25 cellular contexts compared by ENCODE assay signal in the genomic region with DNA sequence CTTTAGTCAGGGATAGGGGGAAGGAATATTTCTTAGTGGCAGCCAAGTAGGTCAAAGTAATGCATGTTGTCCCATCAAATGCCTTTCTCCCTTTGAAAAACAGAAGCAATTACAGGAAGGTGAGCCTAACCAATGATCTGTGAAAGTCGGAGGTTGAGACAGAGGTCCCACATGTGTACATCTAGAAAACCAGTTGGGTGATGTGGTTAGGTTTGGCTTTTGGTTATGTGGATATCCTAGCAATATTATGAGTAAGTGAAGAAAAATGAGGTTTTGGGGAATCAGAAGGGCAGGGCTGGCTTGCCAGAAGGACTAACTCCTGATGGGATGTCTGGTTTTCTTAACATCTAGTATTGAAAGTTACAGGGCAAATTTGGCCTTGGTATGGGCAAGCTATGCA.
DNase-seq lines count a peak whose midpoint lies in the region; ATAC-seq, FAIRE-seq and TF ChIP-seq lines count a peak whose summit lies in the region.
"Had no signal": no experiment of that assay in that cellular context is flagged by ENCODE, and none has a peak within 500 bp of the region (broad histone marks: within the 10 kb centered on the region; RNA-seq: fewer than 3 reads in every experiment).

No MANE protein-coding gene starts in this region.

- DNase-seq in AG10803 (ENCODE audit: low read depth) (peak; percentile 57), HS-27A (ENCODE audit: low read depth) (peak; percentile 26), PC-9 (peak; percentile 65 to 97), keratinocyte (ENCODE audit: low read depth, low spot score) (no peak), GM19239 (ENCODE audit: insufficient read length, low spot score) (no peak), heart left ventricle (no peak), COLO829 (ENCODE audit: low spot score) (no peak)
- DNase-seq: Calu3; CD8-positive, alpha-beta memory T cell; DMS79 treated with DMSO at 0.1 percent for 48 hours; GF-D8; H9; NCI-H1105; NCI-H146; NCI-H1930; NCI-H446; NCI-H524 treated with DMSO at 0.1 percent for 48 hours; NCI-H774; RPMI8226; SHP77 treated with DMSO at 0.1 percent for 48 hours had no signal

- H3K9ac ChIP-seq in keratinocyte (ENCODE audit: control insufficient read depth, extremely low read depth, insufficient read depth, low read length) = no peak overlapping the region
- H3K9ac ChIP-seq: KMS-11 had no signal

- WGBS in heart left ventricle, 4 donors = 90 to 96% (median 91%) methylated on average over 1 of the region's 1 CpG

- H3K79me2 ChIP-seq in PC-9 (ENCODE audit: low read depth) = no peaks in the 10 kb centered on the region
- no peaks in the 10 kb centered on the region for H3K79me2 ChIP-seq in keratinocyte (ENCODE audit: control insufficient read depth, insufficient read depth, low read length)

- H3K36me3 ChIP-seq in PC-9 (ENCODE audit: low read depth) (no peaks in the 10 kb centered on the region), keratinocyte (ENCODE audit: control insufficient read depth in 2 of 2, extremely low read depth in 1 of 2, insufficient read depth in 2 of 2, low read length in 2 of 2) (no peaks in the 10 kb centered on the region), heart left ventricle (no peaks in the 10 kb centered on the region)

- H3K9me3 ChIP-seq in PC-9 (ENCODE audit: insufficient read depth, low read depth) = no peaks in the 10 kb centered on the region
- no peaks in the 10 kb centered on the region for H3K9me3 ChIP-seq in keratinocyte (ENCODE audit: control insufficient read depth, low read depth, low read length)
- no peaks in the 10 kb centered on the region for H3K9me3 ChIP-seq in heart left ventricle

- H3F3A ChIP-seq in PC-9 (ENCODE audit: insufficient read depth, low read depth) = peaks cover 22% of the 10 kb centered on the region

- peak overlapping the region; percentile 74 for H3K4me2 ChIP-seq in PC-9
- no peak overlapping the region for H3K4me2 ChIP-seq in keratinocyte (ENCODE audit: control insufficient read depth, extremely low read depth, insufficient read depth, low read depth, low read length)
- H3K4me2 ChIP-seq: GM23338, KMS-11 had no signal

- CTCF ChIA-PET in PC-9 (lab: Charles Lee) = no interaction called here

- H2AFZ ChIP-seq in PC-9 (no peak overlapping the region), keratinocyte (ENCODE audit: control insufficient read depth, low read length) (no peak overlapping the region)
- H2AFZ ChIP-seq: GM23338 had no signal

- H3K27ac ChIP-seq in PC-9 = peak overlapping the region; percentile 87
- H3K27ac ChIP-seq in keratinocyte (ENCODE audit: control insufficient read depth, insufficient read depth, low read length) = no peak overlapping the region
- H3K27ac ChIP-seq in heart left ventricle = no peak overlapping the region
- H3K27ac ChIP-seq: KMS-11, SK-N-MC had no signal

- BruUV-seq in PC-9 (replicated peaks; lab: Mats Ljungman, UMichigan) = no TSS peak

- H3K4me1 ChIP-seq in PC-9 (replicated peaks; ENCODE audit: insufficient read depth) = peaks cover 43% of the 10 kb centered on the region
- peaks cover 10% of the 10 kb centered on the region for H3K4me1 ChIP-seq in keratinocyte (ENCODE audit: control insufficient read depth, extremely low read depth, insufficient read depth, low read length)
- peaks cover 0 to 5% (median 0%) of the 10 kb centered on the region in 12 donors for H3K4me1 ChIP-seq in heart left ventricle

- H3K9me2 ChIP-seq in PC-9 (ENCODE audit: insufficient read depth) = no peaks in the 10 kb centered on the region

- H3K27me3 ChIP-seq in PC-9 (ENCODE audit: insufficient read depth, low read depth) = no peaks in the 10 kb centered on the region
- no peaks in the 10 kb centered on the region for H3K27me3 ChIP-seq in keratinocyte (ENCODE audit: control insufficient read depth, extremely low read depth, insufficient read depth, low read length)
- no peaks in the 10 kb centered on the region for H3K27me3 ChIP-seq in heart left ventricle

- H3K4me3 ChIP-seq in AG10803 (ENCODE audit: low read length) (no peak overlapping the region), PC-9 (peak overlapping the region; percentile 6; the same call in 1 of the 2 replicates), keratinocyte (ENCODE audit: control insufficient read depth in 2 of 3, extremely low read depth in 1 of 3, insufficient read depth in 2 of 3, low read depth in 1 of 3, low read length in 3 of 3) (no peak overlapping the region), heart left ventricle (no peak overlapping the region)
- H3K4me3 ChIP-seq: GM23338, SK-N-MC had no signal

- FAIRE-seq in keratinocyte (lab: Jason Lieb, UNC) (peak; percentile 67), GM19239 (lab: Jason Lieb, UNC) (no peak)
- FAIRE-seq: GM12892 had no signal

- no peaks in the 10 kb centered on the region for H4K20me1 ChIP-seq in PC-9 (ENCODE audit: insufficient read depth)
- H4K20me1 ChIP-seq in keratinocyte (ENCODE audit: control insufficient read depth, extremely low read depth, insufficient read depth, low read length) = no peaks in the 10 kb centered on the region

- no peaks in the 10 kb centered on the region for H3K9me1 ChIP-seq in keratinocyte (ENCODE audit: control insufficient read depth, extremely low read depth, insufficient read depth, low read length)

- no peak for ATAC-seq in GM21576 (IDR thresholded peaks at IDR 0.05; ENCODE audit: unreplicated experiment)
- ATAC-seq in heart left ventricle = no peak
- ATAC-seq: GM23338 had no signal

- intact Hi-C loops in PC-9 (cut with micrococcal nuclease; ENCODE audit: unreplicated experiment) (loop anchor here (5.0 kb wide), 2 partner anchors 56 to 101 kb away; no protein-coding TSS in a partner anchor), heart left ventricle (cut with DNase I) (no loop called here)

- dilution Hi-C loops in keratinocyte (cut with MboI; ENCODE audit: extremely low pct_ligation_motif_present, low sequenced_read_pairs) = no loop called here

- TF ChIP-seq CTCF in AG10803 (conservative IDR thresholded peaks at IDR 0.05; ENCODE audit: low read length) (no peak), PC-9 (conservative IDR thresholded peaks at IDR 0.05) (no peak), keratinocyte (optimal IDR thresholded peaks at IDR 0.05 in 1 of 3, IDR thresholded peaks at IDR 0.05 in 1 of 3, conservative IDR thresholded peaks at IDR 0.05 in 1 of 3; ENCODE audit: extremely low read depth in 1 of 3, insufficient read depth in 2 of 3, low read length in 3 of 3) (no peak), heart left ventricle (IDR thresholded peaks at IDR 0.05) (no peak)

- TF ChIP-seq POLR2A in heart left ventricle (IDR thresholded peaks at IDR 0.05) = no peak

- POLR2A ChIA-PET in PC-9 (lab: Charles Lee; ENCODE audit: unreplicated experiment) = interaction anchor here (0.6 kb wide), 1 partner anchor 48 kb away, joined by 3 read pairs; no protein-coding TSS in a partner anchor

Comparison
In these comparisons a context has a peak if more than half of its experiments do, and no peak if none do; other contexts are left out.
1. DNase-seq: peak in AG10803 (single experiment), HS-27A (single experiment) and PC-9 (2 of 2); none in keratinocyte (single experiment), GM19239 (single experiment), heart left ventricle (0 of 5) and COLO829 (single experiment).